Comparison of ENCODE assay signal across 1 cellular context in the genomic region with DNA sequence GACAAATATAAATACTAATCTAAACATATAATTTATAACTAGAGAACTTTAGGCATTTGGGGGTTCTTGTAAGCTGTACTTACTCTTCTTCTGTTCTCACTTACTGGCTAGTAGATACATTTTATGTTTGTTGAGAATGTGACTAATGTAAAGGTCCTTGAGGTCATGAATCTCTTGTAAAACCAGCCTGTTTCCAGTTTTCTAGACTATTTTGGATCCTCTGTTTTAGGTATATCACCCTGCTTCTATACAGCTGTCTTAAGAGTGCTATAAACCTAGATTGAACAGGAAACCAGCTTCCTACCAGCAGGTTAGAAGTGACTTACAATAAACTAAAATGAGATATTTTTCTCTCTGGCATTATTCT.
TF ChIP-seq lines count a peak whose summit lies in the region.

No MANE protein-coding gene starts in this region.

TF ChIP-seq in WTC11, 78 proteins besides CTCF, POLR2A, EP300 and RAD21 (continued from another document):
- TF ChIP-seq, protein P1, sequence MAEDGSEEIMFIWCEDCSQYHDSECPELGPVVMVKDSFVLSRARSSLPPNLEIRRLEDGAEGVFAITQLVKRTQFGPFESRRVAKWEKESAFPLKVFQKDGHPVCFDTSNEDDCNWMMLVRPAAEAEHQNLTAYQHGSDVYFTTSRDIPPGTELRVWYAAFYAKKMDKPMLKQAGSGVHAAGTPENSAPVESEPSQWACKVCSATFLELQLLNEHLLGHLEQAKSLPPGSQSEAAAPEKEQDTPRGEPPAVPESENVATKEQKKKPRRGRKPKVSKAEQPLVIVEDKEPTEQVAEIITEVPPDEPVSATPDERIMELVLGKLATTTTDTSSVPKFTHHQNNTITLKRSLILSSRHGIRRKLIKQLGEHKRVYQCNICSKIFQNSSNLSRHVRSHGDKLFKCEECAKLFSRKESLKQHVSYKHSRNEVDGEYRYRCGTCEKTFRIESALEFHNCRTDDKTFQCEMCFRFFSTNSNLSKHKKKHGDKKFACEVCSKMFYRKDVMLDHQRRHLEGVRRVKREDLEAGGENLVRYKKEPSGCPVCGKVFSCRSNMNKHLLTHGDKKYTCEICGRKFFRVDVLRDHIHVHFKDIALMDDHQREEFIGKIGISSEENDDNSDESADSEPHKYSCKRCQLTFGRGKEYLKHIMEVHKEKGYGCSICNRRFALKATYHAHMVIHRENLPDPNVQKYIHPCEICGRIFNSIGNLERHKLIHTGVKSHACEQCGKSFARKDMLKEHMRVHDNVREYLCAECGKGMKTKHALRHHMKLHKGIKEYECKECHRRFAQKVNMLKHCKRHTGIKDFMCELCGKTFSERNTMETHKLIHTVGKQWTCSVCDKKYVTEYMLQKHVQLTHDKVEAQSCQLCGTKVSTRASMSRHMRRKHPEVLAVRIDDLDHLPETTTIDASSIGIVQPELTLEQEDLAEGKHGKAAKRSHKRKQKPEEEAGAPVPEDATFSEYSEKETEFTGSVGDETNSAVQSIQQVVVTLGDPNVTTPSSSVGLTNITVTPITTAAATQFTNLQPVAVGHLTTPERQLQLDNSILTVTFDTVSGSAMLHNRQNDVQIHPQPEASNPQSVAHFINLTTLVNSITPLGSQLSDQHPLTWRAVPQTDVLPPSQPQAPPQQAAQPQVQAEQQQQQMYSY (CRISPR knock-in tag; IDR thresholded peaks at IDR 0.05) = no peak
- no peak for TF ChIP-seq CREB1 (CRISPR knock-in tag; IDR thresholded peaks at IDR 0.05)
